ENCODE assay signal across 11 cellular contexts in the genomic region with DNA sequence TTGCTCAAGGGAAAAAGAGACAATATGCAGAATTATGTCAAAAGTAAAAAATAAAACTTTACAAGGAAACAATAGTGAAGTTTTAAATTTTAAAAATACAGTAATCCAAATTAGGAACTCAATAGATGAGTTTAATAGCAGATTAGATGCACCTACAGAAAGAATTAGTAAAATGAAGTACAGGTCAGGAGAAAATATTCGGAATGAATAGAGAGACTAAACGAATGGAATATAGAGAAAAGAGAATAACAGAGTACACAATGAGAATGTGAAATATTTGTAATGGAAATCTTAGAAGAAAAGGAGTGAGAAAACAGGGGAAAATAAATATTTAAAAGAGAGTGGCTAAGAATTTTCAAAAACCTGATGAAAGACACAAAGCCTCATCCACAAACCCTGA.
"Had no signal": no experiment of that assay in that cellular context is flagged by ENCODE, and none has a peak within 500 bp of the region (broad histone marks: within the 10 kb centered on the region; RNA-seq: fewer than 3 reads in every experiment).

No MANE protein-coding gene starts in this region.

- H3K9me3 ChIP-seq: HAP-1 had no signal

- H3K4me2 ChIP-seq: GM23338 had no signal

- H3K4me3 ChIP-seq: GM23248, GM23338, HAP-1 had no signal

- H3K36me3 ChIP-seq: HAP-1 had no signal

- H3K4me1 ChIP-seq: HAP-1 had no signal

- FAIRE-seq: H1, H54 had no signal

- ATAC-seq: GM23338, HCT116 had no signal

- DNase-seq: GM23248, GOT3, H7, H9, HCEC 1CT, HFFc6 had no signal

- H3K9ac ChIP-seq: GM23248 had no signal

- H2AFZ ChIP-seq: GM23248, GM23338 had no signal

- H3K27ac ChIP-seq: GM23248 had no signal
